Comparison of ENCODE assay signal across 21 cellular contexts in genomic region chr1:14296795-14297194, GRCh38.
DNase-seq lines count a peak whose midpoint lies in the region; ATAC-seq, FAIRE-seq and TF ChIP-seq lines count a peak whose summit lies in the region.
"Had no signal": no experiment of that assay in that cellular context is flagged by ENCODE, and none has a peak within 500 bp of the region (broad histone marks: within the 10 kb centered on the region; RNA-seq: fewer than 3 reads in every experiment).

No MANE protein-coding gene starts in this region.

- ATAC-seq in PC-3 (peak; percentile 59; the same call in 1 of the 2 replicates), HG02852 (IDR thresholded peaks at IDR 0.05; ENCODE audit: unreplicated experiment) (no peak)
- ATAC-seq: activated naive CD8-positive, alpha-beta T cell treated with anti-CD3 and anti-CD28 coated beads, Interleukin-2, amount 50 U/mL, for 24 hours; mucosa of descending colon; SK-N-SH treated with all-trans-retinoic acid at 6 μM for 48 hours had no signal

- intact Hi-C loops in PC-3 (cut with micrococcal nuclease) = no loop called here

- POLR2A ChIA-PET in PC-3 (lab: Charles Lee; ENCODE audit: unreplicated experiment) = no interaction called here

- H4K20me1 ChIP-seq in GM23248 (ENCODE audit: insufficient read depth) = no peaks in the 10 kb centered on the region
- no peaks in the 10 kb centered on the region for H4K20me1 ChIP-seq in PC-3 (ENCODE audit: low read length)

- TF ChIP-seq CTCF in PC-3 (conservative IDR thresholded peaks at IDR 0.05; ENCODE audit: low read depth, low read length) = no peak

- H3K27me3 ChIP-seq in GM23248 (replicated peaks; ENCODE audit: insufficient read depth) (peaks cover 16% of the 10 kb centered on the region; the same call in 1 of the 2 replicates), PC-3 (ENCODE audit: low read length) (no peaks in the 10 kb centered on the region)
- H3K27me3 ChIP-seq: sigmoid colon, upper lobe of left lung had no signal

- CTCF ChIA-PET in PC-3 (lab: Charles Lee) = no interaction called here

- H2AFZ ChIP-seq in GM23248 (no peak overlapping the region), PC-3 (ENCODE audit: low read length) (no peak overlapping the region)

- H3K4me3 ChIP-seq in GM23248 = no peak overlapping the region
- H3K4me3 ChIP-seq in PC-3 (ENCODE audit: low read length) = no peak overlapping the region
- H3K4me3 ChIP-seq: mucosa of descending colon, sigmoid colon, upper lobe of left lung had no signal

- in situ Hi-C loops in GM23248 (cut with MboI) = no loop called here

- H3K9me2 ChIP-seq in GM23248 (ENCODE audit: insufficient read depth) = no peaks in the 10 kb centered on the region
- no peaks in the 10 kb centered on the region for H3K9me2 ChIP-seq in PC-3 (replicated peaks; ENCODE audit: low read length)

- H3K4me1 ChIP-seq in GM23248 (ENCODE audit: insufficient read depth) = no peaks in the 10 kb centered on the region
- peaks cover 9% of the 10 kb centered on the region for H3K4me1 ChIP-seq in PC-3 (ENCODE audit: insufficient read depth, low read length)
- H3K4me1 ChIP-seq: sigmoid colon had no signal

- BruUV-seq in PC-3 (replicated peaks; lab: Mats Ljungman, UMichigan) = no TSS peak

- no peak overlapping the region for H3K27ac ChIP-seq in GM23248
- H3K27ac ChIP-seq in PC-3 (ENCODE audit: low read length) = no peak overlapping the region
- H3K27ac ChIP-seq: RWPE1, sigmoid colon, upper lobe of left lung, WERI-Rb-1 had no signal

- no peaks in the 10 kb centered on the region for H3K9me3 ChIP-seq in GM23248 (ENCODE audit: low read depth)
- H3K9me3 ChIP-seq in PC-3 (ENCODE audit: low read length) = no peaks in the 10 kb centered on the region
- H3K9me3 ChIP-seq: mucosa of descending colon, sigmoid colon, upper lobe of left lung had no signal

- FAIRE-seq in HTR-8/SVneo (lab: Jason Lieb, UNC) = no peak
- FAIRE-seq: bronchial epithelial cell had no signal

- H3K4me2 ChIP-seq in GM23248 (ENCODE audit: unreplicated experiment) (no peak overlapping the region), PC-3 (ENCODE audit: low read length) (no peak overlapping the region)

- H3K9ac ChIP-seq in GM23248 = no peak overlapping the region
- H3K9ac ChIP-seq in PC-3 (ENCODE audit: low read length) = no peak overlapping the region

- H3K79me2 ChIP-seq in GM23248 (ENCODE audit: insufficient read depth) = no peaks in the 10 kb centered on the region
- no peaks in the 10 kb centered on the region for H3K79me2 ChIP-seq in PC-3 (ENCODE audit: low read length)

- DNase-seq in GM23248 (peak; percentile 10), PC-3 (peak; percentile 73), fibroblast of gingiva (ENCODE audit: low read depth) (peak; percentile 54), renal cortical epithelial cell (ENCODE audit: low read depth) (peak; percentile 56), HTR-8/SVneo (ENCODE audit: insufficient read length, low spot score) (no peak), NCI-H1092 (lab: John Stamatoyannopoulos, UW) (no peak)
- DNase-seq: activated CD8-positive, alpha-beta memory T cell treated with anti-CD3 and anti-CD28 coated beads, Interleukin-2, amount 50 U/mL, for 48 hours; activated naive CD8-positive, alpha-beta T cell treated with anti-CD3 and anti-CD28 coated beads, Interleukin-2, amount 50 U/mL, for 24 hours; cortex of kidney; endodermal cell; mucosa of descending colon; NCI-H1417 treated with DMSO at 0.1 percent for 48 hours; NCI-H2107; NCI-H510A treated with DMSO at 0.1 percent for 48 hours; sigmoid colon; upper lobe of left lung; WERI-Rb-1 had no signal

- H3F3A ChIP-seq in GM23248 (ENCODE audit: insufficient read depth) (no peaks in the 10 kb centered on the region), PC-3 (ENCODE audit: low read length, unreplicated experiment) (no peaks in the 10 kb centered on the region)

- 69 to 74% methylated on average over 3 of the region's 3 CpGs for WGBS in GM23248 (ENCODE audit: low coverage in 1 of 2, low lambda C conversion rate in 2 of 2, missing lambda C conversion rate in 2 of 2), 2 experiments

- no peaks in the 10 kb centered on the region for H3K36me3 ChIP-seq in GM23248 (ENCODE audit: low read depth)
- no peaks in the 10 kb centered on the region for H3K36me3 ChIP-seq in PC-3 (ENCODE audit: low read depth, low read length)
- H3K36me3 ChIP-seq: sigmoid colon, upper lobe of left lung, WERI-Rb-1 had no signal

Comparison
In these comparisons a context has a peak if more than half of its experiments do, and no peak if none do; other contexts are left out.
1. DNase-seq: peak in GM23248 (single experiment), PC-3 (single experiment), fibroblast of gingiva (single experiment) and renal cortical epithelial cell (single experiment); none in HTR-8/SVneo (single experiment) and NCI-H1092 (single experiment).